ENCODE assay signal across 1 cellular context in the genomic region with DNA sequence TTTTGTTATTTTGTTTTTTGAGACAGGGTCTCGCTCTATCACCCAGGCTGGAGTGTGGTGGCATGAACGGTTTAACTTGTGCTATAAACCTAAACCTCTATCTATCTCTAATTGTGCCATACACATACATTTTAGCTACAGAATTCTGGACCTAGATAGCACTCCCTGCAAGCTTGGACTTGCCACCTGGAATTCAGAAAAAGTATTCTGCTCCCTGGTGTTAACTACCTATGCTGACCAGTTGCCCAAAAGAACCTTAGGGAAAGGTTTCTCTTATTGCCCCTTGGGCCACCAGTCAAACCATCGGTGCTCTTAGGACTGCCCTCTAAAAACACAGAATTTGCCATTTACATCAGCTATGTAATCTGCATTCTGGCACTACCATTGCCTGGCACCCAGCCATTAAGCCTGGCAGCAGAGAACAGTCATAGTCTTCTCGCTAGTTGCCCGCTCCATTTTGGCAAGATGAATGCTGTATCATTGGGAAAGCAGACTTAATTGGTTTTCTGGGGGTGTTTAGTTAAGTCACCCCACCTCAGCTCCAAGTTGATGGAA.
TF ChIP-seq lines count a peak whose summit lies in the region.

No MANE protein-coding gene starts in this region.

TF ChIP-seq in GM23338, 12 proteins besides CTCF, POLR2A, EP300 and RAD21 (continued from another document):
- TF ChIP-seq, protein P1, sequence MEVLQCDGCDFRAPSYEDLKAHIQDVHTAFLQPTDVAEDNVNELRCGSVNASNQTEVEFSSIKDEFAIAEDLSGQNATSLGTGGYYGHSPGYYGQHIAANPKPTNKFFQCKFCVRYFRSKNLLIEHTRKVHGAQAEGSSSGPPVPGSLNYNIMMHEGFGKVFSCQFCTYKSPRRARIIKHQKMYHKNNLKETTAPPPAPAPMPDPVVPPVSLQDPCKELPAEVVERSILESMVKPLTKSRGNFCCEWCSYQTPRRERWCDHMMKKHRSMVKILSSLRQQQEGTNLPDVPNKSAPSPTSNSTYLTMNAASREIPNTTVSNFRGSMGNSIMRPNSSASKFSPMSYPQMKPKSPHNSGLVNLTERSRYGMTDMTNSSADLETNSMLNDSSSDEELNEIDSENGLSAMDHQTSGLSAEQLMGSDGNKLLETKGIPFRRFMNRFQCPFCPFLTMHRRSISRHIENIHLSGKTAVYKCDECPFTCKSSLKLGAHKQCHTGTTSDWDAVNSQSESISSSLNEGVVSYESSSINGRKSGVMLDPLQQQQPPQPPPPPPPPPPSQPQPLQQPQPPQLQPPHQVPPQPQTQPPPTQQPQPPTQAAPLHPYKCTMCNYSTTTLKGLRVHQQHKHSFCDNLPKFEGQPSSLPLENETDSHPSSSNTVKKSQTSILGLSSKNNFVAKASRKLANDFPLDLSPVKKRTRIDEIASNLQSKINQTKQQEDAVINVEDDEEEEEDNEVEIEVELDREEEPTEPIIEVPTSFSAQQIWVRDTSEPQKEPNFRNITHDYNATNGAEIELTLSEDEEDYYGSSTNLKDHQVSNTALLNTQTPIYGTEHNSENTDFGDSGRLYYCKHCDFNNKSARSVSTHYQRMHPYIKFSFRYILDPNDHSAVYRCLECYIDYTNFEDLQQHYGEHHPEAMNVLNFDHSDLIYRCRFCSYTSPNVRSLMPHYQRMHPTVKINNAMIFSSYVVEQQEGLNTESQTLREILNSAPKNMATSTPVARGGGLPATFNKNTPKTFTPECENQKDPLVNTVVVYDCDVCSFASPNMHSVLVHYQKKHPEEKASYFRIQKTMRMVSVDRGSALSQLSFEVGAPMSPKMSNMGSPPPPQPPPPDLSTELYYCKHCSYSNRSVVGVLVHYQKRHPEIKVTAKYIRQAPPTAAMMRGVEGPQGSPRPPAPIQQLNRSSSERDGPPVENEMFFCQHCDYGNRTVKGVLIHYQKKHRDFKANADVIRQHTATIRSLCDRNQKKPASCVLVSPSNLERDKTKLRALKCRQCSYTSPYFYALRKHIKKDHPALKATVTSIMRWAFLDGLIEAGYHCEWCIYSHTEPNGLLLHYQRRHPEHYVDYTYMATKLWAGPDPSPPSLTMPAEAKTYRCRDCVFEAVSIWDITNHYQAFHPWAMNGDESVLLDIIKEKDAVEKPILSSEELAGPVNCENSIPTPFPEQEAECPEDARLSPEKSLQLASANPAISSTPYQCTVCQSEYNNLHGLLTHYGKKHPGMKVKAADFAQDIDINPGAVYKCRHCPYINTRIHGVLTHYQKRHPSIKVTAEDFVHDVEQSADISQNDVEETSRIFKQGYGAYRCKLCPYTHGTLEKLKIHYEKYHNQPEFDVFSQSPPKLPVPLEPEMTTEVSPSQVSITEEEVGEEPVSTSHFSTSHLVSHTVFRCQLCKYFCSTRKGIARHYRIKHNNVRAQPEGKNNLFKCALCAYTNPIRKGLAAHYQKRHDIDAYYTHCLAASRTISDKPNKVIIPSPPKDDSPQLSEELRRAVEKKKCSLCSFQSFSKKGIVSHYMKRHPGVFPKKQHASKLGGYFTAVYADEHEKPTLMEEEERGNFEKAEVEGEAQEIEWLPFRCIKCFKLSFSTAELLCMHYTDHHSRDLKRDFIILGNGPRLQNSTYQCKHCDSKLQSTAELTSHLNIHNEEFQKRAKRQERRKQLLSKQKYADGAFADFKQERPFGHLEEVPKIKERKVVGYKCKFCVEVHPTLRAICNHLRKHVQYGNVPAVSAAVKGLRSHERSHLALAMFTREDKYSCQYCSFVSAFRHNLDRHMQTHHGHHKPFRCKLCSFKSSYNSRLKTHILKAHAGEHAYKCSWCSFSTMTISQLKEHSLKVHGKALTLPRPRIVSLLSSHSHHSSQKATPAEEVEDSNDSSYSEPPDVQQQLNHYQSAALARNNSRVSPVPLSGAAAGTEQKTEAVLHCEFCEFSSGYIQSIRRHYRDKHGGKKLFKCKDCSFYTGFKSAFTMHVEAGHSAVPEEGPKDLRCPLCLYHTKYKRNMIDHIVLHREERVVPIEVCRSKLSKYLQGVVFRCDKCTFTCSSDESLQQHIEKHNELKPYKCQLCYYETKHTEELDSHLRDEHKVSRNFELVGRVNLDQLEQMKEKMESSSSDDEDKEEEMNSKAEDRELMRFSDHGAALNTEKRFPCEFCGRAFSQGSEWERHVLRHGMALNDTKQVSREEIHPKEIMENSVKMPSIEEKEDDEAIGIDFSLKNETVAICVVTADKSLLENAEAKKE (CRISPR knock-in tag; IDR thresholded peaks at IDR 0.05), result no peak
- no peak for TF ChIP-seq EZH2 (IDR thresholded peaks at IDR 0.05; ENCODE audit: low read depth, unreplicated experiment)
- TF ChIP-seq POLR2AphosphoS5 (IDR thresholded peaks at IDR 0.05; ENCODE audit: low read depth), result no peak
- no peak for TF ChIP-seq EZH2phosphoT487 (IDR thresholded peaks at IDR 0.05; ENCODE audit: unreplicated experiment)
- TF ChIP-seq, protein P2, sequence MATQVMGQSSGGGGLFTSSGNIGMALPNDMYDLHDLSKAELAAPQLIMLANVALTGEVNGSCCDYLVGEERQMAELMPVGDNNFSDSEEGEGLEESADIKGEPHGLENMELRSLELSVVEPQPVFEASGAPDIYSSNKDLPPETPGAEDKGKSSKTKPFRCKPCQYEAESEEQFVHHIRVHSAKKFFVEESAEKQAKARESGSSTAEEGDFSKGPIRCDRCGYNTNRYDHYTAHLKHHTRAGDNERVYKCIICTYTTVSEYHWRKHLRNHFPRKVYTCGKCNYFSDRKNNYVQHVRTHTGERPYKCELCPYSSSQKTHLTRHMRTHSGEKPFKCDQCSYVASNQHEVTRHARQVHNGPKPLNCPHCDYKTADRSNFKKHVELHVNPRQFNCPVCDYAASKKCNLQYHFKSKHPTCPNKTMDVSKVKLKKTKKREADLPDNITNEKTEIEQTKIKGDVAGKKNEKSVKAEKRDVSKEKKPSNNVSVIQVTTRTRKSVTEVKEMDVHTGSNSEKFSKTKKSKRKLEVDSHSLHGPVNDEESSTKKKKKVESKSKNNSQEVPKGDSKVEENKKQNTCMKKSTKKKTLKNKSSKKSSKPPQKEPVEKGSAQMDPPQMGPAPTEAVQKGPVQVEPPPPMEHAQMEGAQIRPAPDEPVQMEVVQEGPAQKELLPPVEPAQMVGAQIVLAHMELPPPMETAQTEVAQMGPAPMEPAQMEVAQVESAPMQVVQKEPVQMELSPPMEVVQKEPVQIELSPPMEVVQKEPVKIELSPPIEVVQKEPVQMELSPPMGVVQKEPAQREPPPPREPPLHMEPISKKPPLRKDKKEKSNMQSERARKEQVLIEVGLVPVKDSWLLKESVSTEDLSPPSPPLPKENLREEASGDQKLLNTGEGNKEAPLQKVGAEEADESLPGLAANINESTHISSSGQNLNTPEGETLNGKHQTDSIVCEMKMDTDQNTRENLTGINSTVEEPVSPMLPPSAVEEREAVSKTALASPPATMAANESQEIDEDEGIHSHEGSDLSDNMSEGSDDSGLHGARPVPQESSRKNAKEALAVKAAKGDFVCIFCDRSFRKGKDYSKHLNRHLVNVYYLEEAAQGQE (IDR thresholded peaks at IDR 0.05; ENCODE audit: unreplicated experiment), result no peak
- no peak for TF ChIP-seq STAT1 (IDR thresholded peaks at IDR 0.05; ENCODE audit: unreplicated experiment)
TF ChIP-seq in GM23338: peak in this region for 0.
